Comparison of ENCODE assay signal across 17 cellular contexts in the genomic region with DNA sequence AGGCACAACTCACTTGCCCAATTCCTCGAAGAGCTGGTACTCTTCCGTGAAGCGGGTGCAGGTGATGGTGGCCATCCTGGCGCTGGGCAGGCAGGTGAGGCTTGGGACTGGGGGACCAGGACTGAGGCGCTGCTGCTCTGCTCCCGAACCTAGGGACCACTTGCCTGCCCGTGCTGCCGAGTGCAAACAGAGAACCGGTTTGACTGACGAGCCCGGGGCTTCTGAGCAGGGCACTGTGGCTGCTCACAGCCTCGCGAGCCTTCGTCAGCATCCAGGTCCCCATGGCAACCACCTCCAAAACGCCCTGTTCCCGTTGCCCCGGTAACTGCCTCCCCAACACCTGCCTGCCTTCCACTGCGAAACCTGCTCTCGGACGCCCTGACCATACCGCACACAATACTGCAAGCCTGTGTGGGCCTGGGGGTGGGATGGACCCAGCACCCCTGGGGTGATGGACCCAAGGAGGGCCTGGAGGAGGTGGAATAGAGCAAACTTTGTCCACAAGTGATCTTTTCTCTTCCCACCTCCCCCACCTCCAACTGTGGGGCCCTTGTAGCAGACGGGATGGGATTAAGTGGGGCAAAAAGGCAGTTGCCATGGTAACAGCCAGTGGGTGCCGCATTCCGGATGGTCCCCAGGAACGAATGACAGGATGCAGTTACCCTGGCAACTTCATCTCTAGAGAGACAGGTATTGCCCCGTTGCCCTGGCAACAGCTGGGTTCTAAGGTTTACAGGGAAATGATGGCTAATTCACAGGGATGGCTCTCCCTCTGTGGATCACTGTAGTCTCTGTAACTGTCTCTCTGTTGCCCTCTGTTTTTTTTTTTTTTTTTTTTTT. TPM values are rescaled to one million over a fixed set of nuclear protein-coding genes. Genes with fewer than 3 reads are reported as not detected.
DNase-seq lines count a peak whose midpoint lies in the region; ATAC-seq and TF ChIP-seq lines count a peak whose summit lies in the region.
"Had no signal": no experiment of that assay in that cellular context is flagged by ENCODE, and none has a peak within 500 bp of the region (broad histone marks: within the 10 kb centered on the region; RNA-seq: fewer than 3 reads in every experiment).

A gene (minus strand): TSS at position 223 of the 840 bp plus-strand sequence. CDS start 148 bp downstream, at position 75.

- POLR2A ChIA-PET in CD8-positive, alpha-beta memory T cell (lab: Charles Lee) = no interaction called here

- no peak within 1 kb of the TSS for H3K27ac ChIP-seq in CD8-positive, alpha-beta memory T cell (ENCODE audit: low read depth, low read length)
- H3K27ac ChIP-seq: GM23248 had no signal

- peaks cover 0 to 2% (median 0%) of the 10 kb centered on the region in 5 experiments for H3K9me3 Mint-ChIP-seq in brain
- H3K9me3 Mint-ChIP-seq in activated T-helper 1 cell treated with anti-CD3 and anti-CD28 coated beads, Interleukin-12 subunit alpha, Interleukin-12 subunit beta, Interleukin-2, Interleukin-4 antibody, amounts not matched to agents 30 ng/mL and 10 ng/mL and 1 ng/mL, durations not matched to agents 14 hours and 24 hours and 36 hours = no peaks in the 10 kb centered on the region
- no peaks in the 10 kb centered on the region for H3K9me3 Mint-ChIP-seq in CD8-positive, alpha-beta memory T cell
- H3K9me3 Mint-ChIP-seq: activated B cell treated with CpG ODN at 0.5 μM for 24 hours; activated T-helper 17 cell treated with anti-CD3 and anti-CD28 coated beads, Interleukin-2, amount 50 U/mL, for 72 hours; CD14-positive monocyte; stimulated activated memory B cell treated with anti-CD40 and anti-IgM and Interleukin-4, amounts not matched to agents 10 μg/mL and 1 μg/mL and 100 μg/mL, for 72 hours had no signal

- peak; percentile 86 for DNase-seq in COR-L47 (lab: John Stamatoyannopoulos, UW)
- DNase-seq in NCI-H128 (lab: John Stamatoyannopoulos, UW; ENCODE audit: unreplicated experiment) = peak; percentile 28
- DNase-seq in inferior parietal cortex (ENCODE audit: extremely low spot score) = peak; percentile 68
- no peak for DNase-seq in activated T-helper 1 cell treated with anti-CD3 and anti-CD28 coated beads, Interleukin-12 subunit alpha, Interleukin-12 subunit beta, Interleukin-2, Interleukin-4 antibody, amounts not matched to agents 30 ng/mL and 10 ng/mL and 1 ng/mL, durations not matched to agents 14 hours and 24 hours and 36 hours (ENCODE audit: low spot score)
- no peak for DNase-seq in COLO829 (ENCODE audit: low spot score)
- DNase-seq in CD8-positive, alpha-beta memory T cell = no peak
- DNase-seq: activated B cell treated with CpG ODN at 0.5 μM for 24 hours, GM23248, NCI-H2029 treated with DMSO at 0.1 percent for 48 hours, SHP77 had no signal

- H3K9me3 ChIP-seq in CD8-positive, alpha-beta memory T cell (ENCODE audit: low read length) = no peaks in the 10 kb centered on the region

- peak within 1 kb of the TSS; percentile 73 to 86 (median 82) for H3K4me3 Mint-ChIP-seq in brain
- H3K4me3 Mint-ChIP-seq in activated T-helper 1 cell treated with anti-CD3 and anti-CD28 coated beads, Interleukin-12 subunit alpha, Interleukin-12 subunit beta, Interleukin-2, Interleukin-4 antibody, amounts not matched to agents 30 ng/mL and 10 ng/mL and 1 ng/mL, durations not matched to agents 14 hours and 24 hours and 36 hours = no peak within 1 kb of the TSS
- no peak within 1 kb of the TSS for H3K4me3 Mint-ChIP-seq in CD8-positive, alpha-beta memory T cell
- H3K4me3 Mint-ChIP-seq: activated B cell treated with CpG ODN at 0.5 μM for 24 hours; activated T-helper 17 cell treated with anti-CD3 and anti-CD28 coated beads, Interleukin-2, amount 50 U/mL, for 72 hours; stimulated activated memory B cell treated with anti-CD40 and anti-IgM and Interleukin-4, amounts not matched to agents 10 μg/mL and 1 μg/mL and 100 μg/mL, for 72 hours had no signal

- intact Hi-C loops in activated T-helper 1 cell treated with anti-CD3 and anti-CD28 coated beads, Interleukin-12 subunit alpha, Interleukin-12 subunit beta, Interleukin-2, Interleukin-4 antibody, amounts not matched to agents 30 ng/mL and 10 ng/mL and 1 ng/mL, durations not matched to agents 14 hours and 24 hours and 36 hours (cut with micrococcal nuclease) = no loop called here

- peaks cover 7% of the 10 kb centered on the region for H3K27me3 Mint-ChIP-seq in brain
- peaks cover 2% of the 10 kb centered on the region for H3K27me3 Mint-ChIP-seq in activated T-helper 1 cell treated with anti-CD3 and anti-CD28 coated beads, Interleukin-12 subunit alpha, Interleukin-12 subunit beta, Interleukin-2, Interleukin-4 antibody, amounts not matched to agents 30 ng/mL and 10 ng/mL and 1 ng/mL, durations not matched to agents 14 hours and 24 hours and 36 hours (ENCODE audit: insufficient read depth)
- H3K27me3 Mint-ChIP-seq in CD8-positive, alpha-beta memory T cell = peaks cover 7 to 10% of the 10 kb centered on the region in 2 donors

- H3K36me3 Mint-ChIP-seq in brain = no peaks in the 10 kb centered on the region
- no peaks in the 10 kb centered on the region for H3K36me3 Mint-ChIP-seq in activated T-helper 1 cell treated with anti-CD3 and anti-CD28 coated beads, Interleukin-12 subunit alpha, Interleukin-12 subunit beta, Interleukin-2, Interleukin-4 antibody, amounts not matched to agents 30 ng/mL and 10 ng/mL and 1 ng/mL, durations not matched to agents 14 hours and 24 hours and 36 hours (ENCODE audit: low read depth)
- no peaks in the 10 kb centered on the region for H3K36me3 Mint-ChIP-seq in CD8-positive, alpha-beta memory T cell
- H3K36me3 Mint-ChIP-seq: CD14-positive monocyte; stimulated activated memory B cell treated with anti-CD40 and anti-IgM and Interleukin-4, amounts not matched to agents 10 μg/mL and 1 μg/mL and 100 μg/mL, for 72 hours had no signal

- CTCF ChIA-PET in CD8-positive, alpha-beta memory T cell (lab: Charles Lee) = no interaction called here

- no peak within 1 kb of the TSS for H3K4me3 ChIP-seq in CD8-positive, alpha-beta memory T cell (ENCODE audit: low read length)
- H3K4me3 ChIP-seq: GM23248 had no signal

- peak within 1 kb of the TSS; percentile 75 to 98 (median 94) for H3K27ac Mint-ChIP-seq in brain
- H3K27ac Mint-ChIP-seq in activated T-helper 1 cell treated with anti-CD3 and anti-CD28 coated beads, Interleukin-12 subunit alpha, Interleukin-12 subunit beta, Interleukin-2, Interleukin-4 antibody, amounts not matched to agents 30 ng/mL and 10 ng/mL and 1 ng/mL, durations not matched to agents 14 hours and 24 hours and 36 hours = no peak within 1 kb of the TSS
- peak within 1 kb of the TSS in 1 of 8 donors; percentile 43 for H3K27ac Mint-ChIP-seq in CD8-positive, alpha-beta memory T cell
- H3K27ac Mint-ChIP-seq: activated B cell treated with CpG ODN at 0.5 μM for 24 hours; activated T-helper 17 cell treated with anti-CD3 and anti-CD28 coated beads, Interleukin-2, amount 50 U/mL, for 72 hours; CD14-positive monocyte; stimulated activated memory B cell treated with anti-CD40 and anti-IgM and Interleukin-4, amounts not matched to agents 10 μg/mL and 1 μg/mL and 100 μg/mL, for 72 hours had no signal

- no peaks in the 10 kb centered on the region for H3K4me1 ChIP-seq in CD8-positive, alpha-beta memory T cell (ENCODE audit: insufficient read depth, low read length)

- H3K4me1 Mint-ChIP-seq in brain = peaks cover 87% of the 10 kb centered on the region
- H3K4me1 Mint-ChIP-seq in activated T-helper 1 cell treated with anti-CD3 and anti-CD28 coated beads, Interleukin-12 subunit alpha, Interleukin-12 subunit beta, Interleukin-2, Interleukin-4 antibody, amounts not matched to agents 30 ng/mL and 10 ng/mL and 1 ng/mL, durations not matched to agents 14 hours and 24 hours and 36 hours (ENCODE audit: low read depth) = no peaks in the 10 kb centered on the region
- H3K4me1 Mint-ChIP-seq in CD8-positive, alpha-beta memory T cell = no peaks in the 10 kb centered on the region
- H3K4me1 Mint-ChIP-seq: activated B cell treated with CpG ODN at 0.5 μM for 24 hours; activated T-helper 17 cell treated with anti-CD3 and anti-CD28 coated beads, Interleukin-2, amount 50 U/mL, for 72 hours; stimulated activated memory B cell treated with anti-CD40 and anti-IgM and Interleukin-4, amounts not matched to agents 10 μg/mL and 1 μg/mL and 100 μg/mL, for 72 hours had no signal

- no peak for TF ChIP-seq CTCF in brain (conservative IDR thresholded peaks at IDR 0.05)

- no peaks in the 10 kb centered on the region for H3K27me3 ChIP-seq in CD8-positive, alpha-beta memory T cell (ENCODE audit: insufficient read depth, low read length, poor library complexity, severe bottlenecking)

- no peak for ATAC-seq in HG02885 (IDR thresholded peaks at IDR 0.05; ENCODE audit: poor library complexity, unreplicated experiment)
- ATAC-seq: activated T-helper 17 cell treated with anti-CD3 and anti-CD28 coated beads, Interleukin-2, amount 50 U/mL, for 72 hours; left lobe of liver; stimulated activated memory B cell treated with anti-CD40 and anti-IgM and Interleukin-4, amounts not matched to agents 10 μg/mL and 1 μg/mL and 100 μg/mL, for 72 hours had no signal

- H3K36me3 ChIP-seq in CD8-positive, alpha-beta memory T cell (ENCODE audit: insufficient read depth, low read length) = no peaks in the 10 kb centered on the region

RNA-seq across cellular contexts. Expression of the gene that starts here (rescaled TPM):
- 116 TPM for polyA plus RNA-seq in brain (ENCODE audit: insufficient read depth, low read depth, low replicate concordance)
- total RNA-seq in activated T-helper 1 cell treated with anti-CD3 and anti-CD28 coated beads, Interleukin-12 subunit alpha, Interleukin-12 subunit beta, Interleukin-2, Interleukin-4 antibody, amounts not matched to agents 30 ng/mL and 10 ng/mL and 1 ng/mL, durations not matched to agents 14 hours and 24 hours and 36 hours = not detected in 2 replicates
- not detected for total RNA-seq in CD8-positive, alpha-beta memory T cell
- not detected for polyA plus RNA-seq in CD8-positive, alpha-beta memory T cell
- total RNA-seq: activated B cell treated with CpG ODN at 0.5 μM for 24 hours; activated T-helper 17 cell treated with anti-CD3 and anti-CD28 coated beads, Interleukin-2, amount 50 U/mL, for 72 hours; left lobe of liver; osteocyte had no signal
- polyA plus RNA-seq: CD14-positive monocyte, GM23248 had no signal

Comparison
In these comparisons a context has a peak if more than half of its experiments do, and no peak if none do; other contexts are left out.
1. RNA of the gene that starts here (polyA plus RNA-seq): 116 TPM in brain (single experiment); not detected in CD8-positive, alpha-beta memory T cell (single experiment); every median in the first group is over 100 times any median in the second.
2. DNase-seq: peak in COR-L47 (single experiment), NCI-H128 (single experiment) and inferior parietal cortex (single experiment); none in activated T-helper 1 cell treated with anti-CD3 and anti-CD28 coated beads, Interleukin-12 subunit alpha, Interleukin-12 subunit beta, Interleukin-2, Interleukin-4 antibody, amounts not matched to agents 30 ng/mL and 10 ng/mL and 1 ng/mL, durations not matched to agents 14 hours and 24 hours and 36 hours (single experiment), COLO829 (single experiment) and CD8-positive, alpha-beta memory T cell (0 of 5).
3. H3K4me3 Mint-ChIP-seq: peak in brain (5 of 5); none in activated T-helper 1 cell treated with anti-CD3 and anti-CD28 coated beads, Interleukin-12 subunit alpha, Interleukin-12 subunit beta, Interleukin-2, Interleukin-4 antibody, amounts not matched to agents 30 ng/mL and 10 ng/mL and 1 ng/mL, durations not matched to agents 14 hours and 24 hours and 36 hours (single experiment) and CD8-positive, alpha-beta memory T cell (0 of 7).